In genomic region chr5:116524966-116525365, GRCh38 we compare ENCODE assay signal across 1 cellular context.
TF ChIP-seq lines count a peak whose summit lies in the region.

No MANE protein-coding gene starts in this region.

TF ChIP-seq in HepG2, 621 proteins besides CTCF, POLR2A, EP300 and RAD21 (continued from another document and continues in another):
- TF ChIP-seq, protein P1, sequence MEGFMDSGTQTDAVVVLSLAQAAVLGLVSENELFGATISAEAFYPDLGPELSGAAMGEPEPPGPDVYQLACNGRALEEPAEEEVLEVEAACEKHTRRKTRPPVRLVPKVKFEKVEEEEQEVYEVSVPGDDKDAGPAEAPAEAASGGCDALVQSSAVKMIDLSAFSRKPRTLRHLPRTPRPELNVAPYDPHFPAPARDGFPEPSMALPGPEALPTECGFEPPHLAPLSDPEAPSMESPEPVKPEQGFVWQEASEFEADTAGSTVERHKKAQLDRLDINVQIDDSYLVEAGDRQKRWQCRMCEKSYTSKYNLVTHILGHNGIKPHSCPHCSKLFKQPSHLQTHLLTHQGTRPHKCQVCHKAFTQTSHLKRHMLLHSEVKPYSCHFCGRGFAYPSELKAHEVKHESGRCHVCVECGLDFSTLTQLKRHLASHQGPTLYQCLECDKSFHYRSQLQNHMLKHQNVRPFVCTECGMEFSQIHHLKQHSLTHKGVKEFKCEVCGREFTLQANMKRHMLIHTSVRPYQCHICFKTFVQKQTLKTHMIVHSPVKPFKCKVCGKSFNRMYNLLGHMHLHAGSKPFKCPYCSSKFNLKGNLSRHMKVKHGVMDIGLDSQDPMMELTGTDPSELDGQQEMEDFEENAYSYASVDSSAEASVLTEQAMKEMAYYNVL (CRISPR knock-in tag; IDR thresholded peaks at IDR 0.05; ENCODE audit: borderline replicate concordance) = no peak
- TF ChIP-seq ZNF124 (CRISPR knock-in tag; IDR thresholded peaks at IDR 0.05) (no peak), ZNF740 (CRISPR knock-in tag; IDR thresholded peaks at IDR 0.05) (no peak), ZNF224 (CRISPR knock-in tag; IDR thresholded peaks at IDR 0.05) (no peak), ZNF17 (CRISPR knock-in tag; IDR thresholded peaks at IDR 0.05) (no peak), REPIN1 (CRISPR knock-in tag; IDR thresholded peaks at IDR 0.05; ENCODE audit: borderline replicate concordance, low read depth) (no peak), KDM2A (CRISPR knock-in tag; IDR thresholded peaks at IDR 0.05; ENCODE audit: borderline replicate concordance, low read depth) (no peak), SRSF9 (IDR thresholded peaks at IDR 0.05; ENCODE audit: borderline replicate concordance, insufficient read depth, low read depth, low read length, poor library complexity, severe bottlenecking) (no peak), PRMT3 (CRISPR knock-in tag; IDR thresholded peaks at IDR 0.05; ENCODE audit: borderline replicate concordance, low read depth) (no peak), SSRP1 (CRISPR knock-in tag; IDR thresholded peaks at IDR 0.05) (no peak), ATF7-NPFF (CRISPR knock-in tag; IDR thresholded peaks at IDR 0.05; ENCODE audit: low read depth) (no peak), ZNF839 (CRISPR knock-in tag; IDR thresholded peaks at IDR 0.05; ENCODE audit: borderline replicate concordance) (no peak), SIX1 (CRISPR knock-in tag; IDR thresholded peaks at IDR 0.05; ENCODE audit: borderline replicate concordance) (peak; percentile 69; the same call in 1 of the 2 replicates), ZNF770 (CRISPR knock-in tag; IDR thresholded peaks at IDR 0.05) (no peak), NFIC (IDR thresholded peaks at IDR 0.05; ENCODE audit: low read length) (peak; percentile 53; the same call in 1 of the 2 replicates), NR2C2 (CRISPR knock-in tag; IDR thresholded peaks at IDR 0.05; ENCODE audit: borderline replicate concordance) (no peak), ZFAT (CRISPR knock-in tag; conservative IDR thresholded peaks at IDR 0.05) (no peak), PBX2 (CRISPR knock-in tag; IDR thresholded peaks at IDR 0.05) (no peak), CBFB (CRISPR knock-in tag; IDR thresholded peaks at IDR 0.05) (no peak), YY1 (IDR thresholded peaks at IDR 0.05; ENCODE audit: insufficient read depth, insufficient replicate concordance, low read depth, low read length) (no peak), ZNF678 (CRISPR knock-in tag; IDR thresholded peaks at IDR 0.05) (no peak), TRIM24 (CRISPR knock-in tag; IDR thresholded peaks at IDR 0.05) (no peak), ZNF101 (CRISPR knock-in tag; IDR thresholded peaks at IDR 0.05; ENCODE audit: borderline replicate concordance, low read depth) (no peak), ARNTL (CRISPR knock-in tag; IDR thresholded peaks at IDR 0.05) (no peak), LRRFIP1 (CRISPR knock-in tag; conservative IDR thresholded peaks at IDR 0.05) (no peak), PITX1 (CRISPR knock-in tag; IDR thresholded peaks at IDR 0.05) (peak; percentile 62), MIER3 (CRISPR knock-in tag; IDR thresholded peaks at IDR 0.05; ENCODE audit: borderline replicate concordance) (0 out of 2 replicates have a peak, but pooled peaks have one; percentile 60), ZNF496 (CRISPR knock-in tag; IDR thresholded peaks at IDR 0.05; ENCODE audit: insufficient replicate concordance) (no peak), KMT2B (CRISPR knock-in tag; IDR thresholded peaks at IDR 0.05) (no peak), MZF1 (CRISPR knock-in tag; IDR thresholded peaks at IDR 0.05; ENCODE audit: borderline replicate concordance) (no peak), MIER2 (CRISPR knock-in tag; IDR thresholded peaks at IDR 0.05) (peak; percentile 16; the same call in 1 of the 2 replicates), SRY (CRISPR knock-in tag; IDR thresholded peaks at IDR 0.05) (no peak), ZNF430 (CRISPR knock-in tag; IDR thresholded peaks at IDR 0.05) (no peak), RFXAP (CRISPR knock-in tag; IDR thresholded peaks at IDR 0.05; ENCODE audit: borderline replicate concordance) (no peak), HIVEP1 (CRISPR knock-in tag; IDR thresholded peaks at IDR 0.05) (no peak), ZNF441 (CRISPR knock-in tag; IDR thresholded peaks at IDR 0.05; ENCODE audit: borderline replicate concordance) (no peak), SKI (IDR thresholded peaks at IDR 0.05; ENCODE audit: partially characterized antibody) (peak; percentile 53), ZNF446 (CRISPR knock-in tag; IDR thresholded peaks at IDR 0.05) (no peak), CAMTA2 (CRISPR knock-in tag; IDR thresholded peaks at IDR 0.05; ENCODE audit: borderline replicate concordance) (no peak), ZNF275 (CRISPR knock-in tag; IDR thresholded peaks at IDR 0.05; ENCODE audit: borderline replicate concordance) (no peak), SKIL (CRISPR knock-in tag; IDR thresholded peaks at IDR 0.05; ENCODE audit: borderline replicate concordance) (peak; percentile 49; the same call in 1 of the 2 replicates), ZBTB21 (CRISPR knock-in tag; IDR thresholded peaks at IDR 0.05) (no peak), ZNF256 (CRISPR knock-in tag; conservative IDR thresholded peaks at IDR 0.05) (no peak)
- TF ChIP-seq, protein P2, sequence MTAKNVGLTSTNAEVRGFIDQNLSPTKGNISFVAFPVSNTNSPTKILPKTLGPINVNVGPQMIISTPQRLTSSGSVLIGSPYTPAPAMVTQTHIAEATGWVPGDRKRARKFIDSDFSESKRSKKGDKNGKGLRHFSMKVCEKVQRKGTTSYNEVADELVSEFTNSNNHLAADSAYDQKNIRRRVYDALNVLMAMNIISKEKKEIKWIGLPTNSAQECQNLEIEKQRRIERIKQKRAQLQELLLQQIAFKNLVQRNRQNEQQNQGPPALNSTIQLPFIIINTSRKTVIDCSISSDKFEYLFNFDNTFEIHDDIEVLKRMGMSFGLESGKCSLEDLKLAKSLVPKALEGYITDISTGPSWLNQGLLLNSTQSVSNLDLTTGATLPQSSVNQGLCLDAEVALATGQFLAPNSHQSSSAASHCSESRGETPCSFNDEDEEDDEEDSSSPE (CRISPR knock-in tag; IDR thresholded peaks at IDR 0.05) = no peak
- TF ChIP-seq, protein P3, sequence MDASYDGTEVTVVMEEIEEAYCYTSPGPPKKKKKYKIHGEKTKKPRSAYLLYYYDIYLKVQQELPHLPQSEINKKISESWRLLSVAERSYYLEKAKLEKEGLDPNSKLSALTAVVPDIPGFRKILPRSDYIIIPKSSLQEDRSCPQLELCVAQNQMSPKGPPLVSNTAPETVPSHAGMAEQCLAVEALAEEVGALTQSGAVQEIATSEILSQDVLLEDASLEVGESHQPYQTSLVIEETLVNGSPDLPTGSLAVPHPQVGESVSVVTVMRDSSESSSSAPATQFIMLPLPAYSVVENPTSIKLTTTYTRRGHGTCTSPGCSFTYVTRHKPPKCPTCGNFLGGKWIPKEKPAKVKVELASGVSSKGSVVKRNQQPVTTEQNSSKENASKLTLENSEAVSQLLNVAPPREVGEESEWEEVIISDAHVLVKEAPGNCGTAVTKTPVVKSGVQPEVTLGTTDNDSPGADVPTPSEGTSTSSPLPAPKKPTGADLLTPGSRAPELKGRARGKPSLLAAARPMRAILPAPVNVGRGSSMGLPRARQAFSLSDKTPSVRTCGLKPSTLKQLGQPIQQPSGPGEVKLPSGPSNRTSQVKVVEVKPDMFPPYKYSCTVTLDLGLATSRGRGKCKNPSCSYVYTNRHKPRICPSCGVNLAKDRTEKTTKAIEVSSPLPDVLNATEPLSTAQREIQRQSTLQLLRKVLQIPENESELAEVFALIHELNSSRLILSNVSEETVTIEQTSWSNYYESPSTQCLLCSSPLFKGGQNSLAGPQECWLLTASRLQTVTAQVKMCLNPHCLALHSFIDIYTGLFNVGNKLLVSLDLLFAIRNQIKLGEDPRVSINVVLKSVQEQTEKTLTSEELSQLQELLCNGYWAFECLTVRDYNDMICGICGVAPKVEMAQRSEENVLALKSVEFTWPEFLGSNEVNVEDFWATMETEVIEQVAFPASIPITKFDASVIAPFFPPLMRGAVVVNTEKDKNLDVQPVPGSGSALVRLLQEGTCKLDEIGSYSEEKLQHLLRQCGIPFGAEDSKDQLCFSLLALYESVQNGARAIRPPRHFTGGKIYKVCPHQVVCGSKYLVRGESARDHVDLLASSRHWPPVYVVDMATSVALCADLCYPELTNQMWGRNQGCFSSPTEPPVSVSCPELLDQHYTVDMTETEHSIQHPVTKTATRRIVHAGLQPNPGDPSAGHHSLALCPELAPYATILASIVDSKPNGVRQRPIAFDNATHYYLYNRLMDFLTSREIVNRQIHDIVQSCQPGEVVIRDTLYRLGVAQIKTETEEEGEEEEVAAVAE (CRISPR knock-in tag; IDR thresholded peaks at IDR 0.05; ENCODE audit: borderline replicate concordance) = no peak
- TF ChIP-seq, protein P4, sequence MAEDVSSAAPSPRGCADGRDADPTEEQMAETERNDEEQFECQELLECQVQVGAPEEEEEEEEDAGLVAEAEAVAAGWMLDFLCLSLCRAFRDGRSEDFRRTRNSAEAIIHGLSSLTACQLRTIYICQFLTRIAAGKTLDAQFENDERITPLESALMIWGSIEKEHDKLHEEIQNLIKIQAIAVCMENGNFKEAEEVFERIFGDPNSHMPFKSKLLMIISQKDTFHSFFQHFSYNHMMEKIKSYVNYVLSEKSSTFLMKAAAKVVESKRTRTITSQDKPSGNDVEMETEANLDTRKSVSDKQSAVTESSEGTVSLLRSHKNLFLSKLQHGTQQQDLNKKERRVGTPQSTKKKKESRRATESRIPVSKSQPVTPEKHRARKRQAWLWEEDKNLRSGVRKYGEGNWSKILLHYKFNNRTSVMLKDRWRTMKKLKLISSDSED (CRISPR knock-in tag; IDR thresholded peaks at IDR 0.05) = no peak
